ENCODE assay signal across 15 cellular contexts in genomic region chr4:101022151-101023024, GRCh38.
DNase-seq lines count a peak whose midpoint lies in the region; ATAC-seq, FAIRE-seq and TF ChIP-seq lines count a peak whose summit lies in the region.
"Had no signal": no experiment of that assay in that cellular context is flagged by ENCODE, and none has a peak within 500 bp of the region (broad histone marks: within the 10 kb centered on the region; RNA-seq: fewer than 3 reads in every experiment).

No MANE protein-coding gene starts in this region.

- H3K27ac ChIP-seq in HCT116 (ENCODE audit: low read depth, low read length) (peak overlapping the region; percentile 95), brain microvascular endothelial cell (peak overlapping the region; percentile 10)
- H3K27ac ChIP-seq: C4-2B, uterus had no signal

- no peak for ATAC-seq in HCT116
- ATAC-seq in naive B cell (ENCODE audit: low read depth in 2 of 2), result no peak
- no peak for ATAC-seq in GM18873 (IDR thresholded peaks at IDR 0.05; ENCODE audit: low FRiP score, unreplicated experiment)
- ATAC-seq: mucosa of descending colon had no signal

- CTCF ChIA-PET in HCT116 (lab: Charles Lee), result no interaction called here

- H3K27ac Mint-ChIP-seq in naive B cell, result peak overlapping the region in 5 of 6 donors; percentile 14 to 88 (median 62)

- FAIRE-seq in HTR-8/SVneo (lab: Jason Lieb, UNC), result no peak

- H3K36me3 Mint-ChIP-seq in naive B cell, result peaks cover 11 to 19% of the 10 kb centered on the region in 2 donors

- no peaks in the 10 kb centered on the region for H3K27me3 Mint-ChIP-seq in naive B cell

- TF ChIP-seq POLR2A in HCT116 (IDR thresholded peaks at IDR 0.05; ENCODE audit: borderline replicate concordance, extremely low read depth, insufficient read depth, insufficient read length), result no peak

- no peaks in the 10 kb centered on the region for H3K9me2 ChIP-seq in HCT116 (ENCODE audit: insufficient read depth)

- H3K36me3 ChIP-seq in HCT116 (ENCODE audit: control insufficient read depth in 1 of 2, insufficient read depth in 2 of 2, low read length in 2 of 2) (no peaks in the 10 kb centered on the region), brain microvascular endothelial cell (replicated peaks) (no peaks in the 10 kb centered on the region)
- H3K36me3 ChIP-seq: uterus had no signal

- intact Hi-C loops in HCT116 (cut with micrococcal nuclease), result loop anchor here (5.0 to 10.0 kb wide), 2 partner anchors 135 to 322 kb away; partner anchors contain the start of gene PPP3CA

- H3K9me3 ChIP-seq in HCT116 (ENCODE audit: control insufficient read depth in 1 of 2, insufficient read depth in 1 of 2, low read depth in 1 of 2, low read length in 2 of 2), result no peaks in the 10 kb centered on the region
- H3K9me3 ChIP-seq: mucosa of descending colon, uterus had no signal

- POLR2A ChIA-PET in HCT116 (lab: Charles Lee), result interaction anchor here (1.4 kb wide), 1 partner anchor 102 kb away, joined by 3 read pairs; no protein-coding TSS in a partner anchor

- DNase-seq in AG20443 (ENCODE audit: low spot score) (peak; percentile 17), HCT116 (ENCODE audit: low read depth, low spot score) (no peak), brain microvascular endothelial cell (no peak), naive B cell (no peak), islet precursor cell (no peak), HTR-8/SVneo (ENCODE audit: insufficient read length, low spot score) (no peak), RPMI8226 (no peak)
- DNase-seq: GOT3, KBM-7, mucosa of descending colon, retina, T-helper 1 cell, uterus had no signal

- H3K4me3 Mint-ChIP-seq in naive B cell, result no peak overlapping the region

- peak overlapping the region; percentile 66 for H3K4me2 ChIP-seq in HCT116 (ENCODE audit: low read length)

- H2AFZ ChIP-seq in HCT116 (ENCODE audit: low read depth, low read length, poor library complexity, severe bottlenecking), result no peak overlapping the region

- H3K9me3 Mint-ChIP-seq in naive B cell, result no peaks in the 10 kb centered on the region

- TF ChIP-seq RAD21 in HCT116 (IDR thresholded peaks at IDR 0.05; ENCODE audit: low read depth), result no peak

- peaks cover 55 to 72% of the 10 kb centered on the region in 2 experiments for H3K4me1 ChIP-seq in HCT116 (ENCODE audit: control insufficient read depth in 1 of 2, insufficient read depth in 2 of 2, low read length in 2 of 2)
- H3K4me1 ChIP-seq: uterus had no signal

- no peaks in the 10 kb centered on the region for H3K79me2 ChIP-seq in HCT116 (ENCODE audit: insufficient read depth, low read length)

- no peaks in the 10 kb centered on the region for H4K20me1 ChIP-seq in HCT116 (ENCODE audit: insufficient read depth)

- H3K4me1 Mint-ChIP-seq in naive B cell, result peaks cover 21 to 32% (median 23%) of the 10 kb centered on the region in 3 donors

- BruUV-seq in HCT116 (replicated peaks; lab: Mats Ljungman, UMichigan), result no TSS peak

- H3K27me3 ChIP-seq in HCT116 (ENCODE audit: insufficient read depth, low read length), result no peaks in the 10 kb centered on the region
- no peaks in the 10 kb centered on the region for H3K27me3 ChIP-seq in brain microvascular endothelial cell (replicated peaks)
- H3K27me3 ChIP-seq: uterus had no signal

- RAD21 ChIA-PET in HCT116 (lab: Charles Lee; ENCODE audit: low non-redundant PET in 1 of 2, low total read pairs in 2 of 2, uncharacterized antibody in 2 of 2, unreplicated experiment in 2 of 2), result no interaction called here

- no peak overlapping the region for H3K4me3 ChIP-seq in HCT116 (replicated peaks in 1 of 2; ENCODE audit: low read depth in 1 of 2, low read length in 2 of 2)
- no peak overlapping the region for H3K4me3 ChIP-seq in brain microvascular endothelial cell (ENCODE audit: low read depth, low read length)
- H3K4me3 ChIP-seq: mucosa of descending colon, uterus had no signal

- TF ChIP-seq CTCF in HCT116 (IDR thresholded peaks at IDR 0.05 in 2 of 3, conservative IDR thresholded peaks at IDR 0.05 in 1 of 3; ENCODE audit: borderline replicate concordance in 1 of 3, insufficient read depth in 1 of 3, low read depth in 2 of 3, low read length in 2 of 3) (no peak), brain microvascular endothelial cell (IDR thresholded peaks at IDR 0.05; ENCODE audit: low read depth, low read length, missing control alignments) (no peak)

- H3K9ac ChIP-seq in HCT116 (ENCODE audit: low read length), result peak overlapping the region; percentile 25

- in situ Hi-C loops in brain microvascular endothelial cell (cut with HindIII; ENCODE audit: low pct_ligation_motif_present, low sequenced_read_pairs), result no loop called here

TF ChIP-seq in HCT116, 20 proteins besides CTCF, POLR2A, EP300 and RAD21:
- TF ChIP-seq SP1 (IDR thresholded peaks at IDR 0.05; ENCODE audit: low read depth) (peak; percentile 29; the same call in 1 of the 2 replicates), EZH2 (IDR thresholded peaks at IDR 0.05) (no peak), FOSL1 (IDR thresholded peaks at IDR 0.05; ENCODE audit: low read depth) (peak; percentile 25; the same call in 1 of the 2 replicates), YY1 (IDR thresholded peaks at IDR 0.05; ENCODE audit: extremely low read depth, insufficient replicate concordance, low read depth, low read length) (no peak)
